Comparison of ENCODE assay signal across 1 cellular context in the genomic region with DNA sequence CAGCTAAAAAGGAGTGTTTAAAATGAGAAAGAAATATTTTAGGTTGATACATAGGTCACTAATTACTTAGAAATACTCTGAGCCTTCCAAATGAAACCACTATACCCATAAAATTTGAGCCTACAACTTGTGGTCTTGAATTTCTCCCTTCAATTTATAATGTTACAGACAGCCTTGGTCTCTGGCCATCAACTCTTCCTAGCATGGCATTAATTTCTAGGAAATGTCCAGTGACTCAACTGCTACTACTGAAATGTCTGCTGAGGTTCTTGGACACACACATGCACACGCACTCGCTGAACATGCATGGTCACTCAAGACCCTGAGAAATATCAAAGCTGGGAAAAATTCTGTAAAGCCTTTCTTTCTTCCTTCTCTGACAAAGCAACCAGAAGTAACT.
TF ChIP-seq lines count a peak whose summit lies in the region.

No MANE protein-coding gene starts in this region.

TF ChIP-seq in K562, 482 proteins besides CTCF, POLR2A, EP300 and RAD21 (continued from another document):
- TF ChIP-seq SRSF3 (IDR thresholded peaks at IDR 0.05; ENCODE audit: insufficient read depth, low read length) = no peak
TF ChIP-seq in K562: peak in this region for 0.
